Comparison of ENCODE assay signal across 9 cellular contexts in genomic region chr14:21509432-21510143, GRCh38. TPM values are rescaled to one million over a fixed set of nuclear protein-coding genes. Genes with fewer than 3 reads are reported as not detected.
A peak's percentile ranks its signal among the peaks of the same experiment; 100 is the strongest.
DNase-seq lines count a peak whose midpoint lies in the region; ATAC-seq and TF ChIP-seq lines count a peak whose summit lies in the region.
"Had no signal": no experiment of that assay in that cellular context is flagged by ENCODE, and none has a peak within 500 bp of the region (broad histone marks: within the 10 kb centered on the region; RNA-seq: fewer than 3 reads in every experiment).

No MANE protein-coding gene starts in this region.

- peak overlapping the region; percentile 96 for H3K27ac Mint-ChIP-seq in activated naive CD4-positive, alpha-beta T cell treated with anti-CD3 and anti-CD28 coated beads for 36 hours
- peak overlapping the region; percentile 85 for H3K27ac Mint-ChIP-seq in WTC11

- H3K4me1 ChIP-seq in stomach = peaks cover 12 to 53% (median 34%) of the 10 kb centered on the region in 4 donors

- peaks cover 41% of the 10 kb centered on the region for H3K4me1 Mint-ChIP-seq in activated naive CD4-positive, alpha-beta T cell treated with anti-CD3 and anti-CD28 coated beads for 36 hours (ENCODE audit: low read depth)
- H3K4me1 Mint-ChIP-seq in WTC11 = peaks cover 43% of the 10 kb centered on the region

- no peak for ATAC-seq in WTC11
- no peak for ATAC-seq in GM21723 (IDR thresholded peaks at IDR 0.05; ENCODE audit: unreplicated experiment)

- H3K36me3 Mint-ChIP-seq in activated naive CD4-positive, alpha-beta T cell treated with anti-CD3 and anti-CD28 coated beads for 36 hours (ENCODE audit: low read depth) = peaks cover 21% of the 10 kb centered on the region
- H3K36me3 Mint-ChIP-seq in WTC11 = peaks cover 29% of the 10 kb centered on the region

- TF ChIP-seq CTCF in WTC11 (IDR thresholded peaks at IDR 0.05) (no peak), stomach (IDR thresholded peaks at IDR 0.05) (no peak)

- no peaks in the 10 kb centered on the region for H3K9me3 ChIP-seq in stomach
- H3K9me3 ChIP-seq: pancreas had no signal

- no peaks in the 10 kb centered on the region for H3K9me3 Mint-ChIP-seq in activated naive CD4-positive, alpha-beta T cell treated with anti-CD3 and anti-CD28 coated beads for 36 hours
- H3K9me3 Mint-ChIP-seq in WTC11 = peaks cover 3% of the 10 kb centered on the region; the same call in 1 of the 2 replicates

- no peak for TF ChIP-seq EP300 in stomach (IDR thresholded peaks at IDR 0.05)

- DNase-seq in activated naive CD4-positive, alpha-beta T cell treated with anti-CD3 and anti-CD28 coated beads for 36 hours = no peak
- no peak for DNase-seq in activated naive CD4-positive, alpha-beta T cell treated with Interleukin-2 at 50 U/mL for 16 hours
- no peak for DNase-seq in WTC11 (ENCODE audit: low spot score)
- DNase-seq in stomach = no peak
- no peak for DNase-seq in head of caudate nucleus
- no peak for DNase-seq in stimulated activated CD4-positive, alpha-beta T cell treated with anti-CD3 and anti-CD28 coated beads, Interleukin-4, amount 100 ng/mL, for 24 hours
- DNase-seq: pancreas had no signal

- H3K27me3 ChIP-seq in stomach = no peaks in the 10 kb centered on the region
- H3K27me3 ChIP-seq: pancreas had no signal

- peak overlapping the region; percentile 96 for H3K4me3 Mint-ChIP-seq in activated naive CD4-positive, alpha-beta T cell treated with anti-CD3 and anti-CD28 coated beads for 36 hours
- H3K4me3 Mint-ChIP-seq in WTC11 = peak overlapping the region; percentile 96

- H3K27me3 Mint-ChIP-seq in activated naive CD4-positive, alpha-beta T cell treated with anti-CD3 and anti-CD28 coated beads for 36 hours (ENCODE audit: low read depth) = no peaks in the 10 kb centered on the region
- no peaks in the 10 kb centered on the region for H3K27me3 Mint-ChIP-seq in WTC11 (ENCODE audit: low read depth)

- CTCF ChIA-PET in activated naive CD4-positive, alpha-beta T cell treated with anti-CD3 and anti-CD28 coated beads for 36 hours (lab: Charles Lee) = interaction anchor here (0.5 to 6.5 kb wide), 2 partner anchors 10 to 13 kb away, joined by 3 to 44 read pairs; no protein-coding TSS in a partner anchor
- CTCF ChIA-PET in WTC11 (lab: Charles Lee) = interaction anchor here (1.9 kb wide), 1 partner anchor 11 kb away, joined by 11 read pairs; no protein-coding TSS in a partner anchor

- 69 to 80% (median 75%) methylated on average over 6 of the region's 6 CpGs for WGBS in stomach, 5 donors

- intact Hi-C loops in activated naive CD4-positive, alpha-beta T cell treated with anti-CD3 and anti-CD28 coated beads for 36 hours (cut with micrococcal nuclease) = loop anchor here (2.0 to 10.0 kb wide), 2 partner anchors 95 to 1255 kb away; partner anchors contain the start of gene OXA1L
- intact Hi-C loops in stomach (cut with DNase I; ENCODE audit: low total_unique reads) = no loop called here
- intact Hi-C loops in head of caudate nucleus (cut with DNase I) = loop anchor here (2.0 to 10.0 kb wide), 2 partner anchors 33 to 45 kb away; partner anchors contain the start of genes RAB2B and TOX4

- H3K27ac ChIP-seq in stomach = no peak overlapping the region

- no peak for TF ChIP-seq POLR2A in stomach (IDR thresholded peaks at IDR 0.05)

- H3K36me3 ChIP-seq in stomach = peaks cover 4 to 21% (median 18%) of the 10 kb centered on the region in 4 donors
- H3K36me3 ChIP-seq: pancreas had no signal

- H3K4me3 ChIP-seq in iPS-11a (ENCODE audit: low read depth, low read length) = peak overlapping the region; percentile 100
- H3K4me3 ChIP-seq in stomach = peak overlapping the region; percentile 88 to 90 (median 88)

- POLR2A ChIA-PET in WTC11 (lab: Charles Lee) = no interaction called here

TF ChIP-seq in WTC11, 78 proteins besides CTCF, POLR2A, EP300 and RAD21 (continues in another document):
- TF ChIP-seq OVOL2 (CRISPR knock-in tag; IDR thresholded peaks at IDR 0.05; ENCODE audit: borderline replicate concordance) (no peak), ATF6 (CRISPR knock-in tag; IDR thresholded peaks at IDR 0.05) (no peak), STAT6 (CRISPR knock-in tag; conservative IDR thresholded peaks at IDR 0.05; ENCODE audit: low read depth) (no peak), CBFB (CRISPR knock-in tag; IDR thresholded peaks at IDR 0.05; ENCODE audit: low read depth) (no peak), E2F4 (CRISPR knock-in tag; IDR thresholded peaks at IDR 0.05; ENCODE audit: borderline replicate concordance, low read depth) (no peak), RELA (CRISPR knock-in tag; IDR thresholded peaks at IDR 0.05; ENCODE audit: borderline replicate concordance) (no peak), PREB (CRISPR knock-in tag; IDR thresholded peaks at IDR 0.05; ENCODE audit: borderline replicate concordance) (no peak), MYBL2 (CRISPR knock-in tag; IDR thresholded peaks at IDR 0.05) (no peak)

RNA-seq across cellular contexts. Expression of gene METTL3, which starts 1.6 kb away (rescaled TPM):
- total RNA-seq in activated naive CD4-positive, alpha-beta T cell treated with anti-CD3 and anti-CD28 coated beads for 36 hours = 10 to 100 TPM; 60.6 TPM
- total RNA-seq in WTC11 (2021) = 87.2 to 93.2 TPM (median 89.5 TPM) in 3 replicates
- 10 to 100 TPM; 18.7 to 84.3 (median 63.8) TPM for total RNA-seq in stomach
- 10 to 100 TPM in 2 of 3 donors, 1 to 10 TPM in 1; 8.6 to 44.6 (median 20.7) TPM for polyA plus RNA-seq in stomach

RNA-seq across cellular contexts. Expression of gene SALL2, which starts 16.6 kb away (rescaled TPM):
- 1 to 10 TPM; 3.1 to 4.1 TPM for total RNA-seq in activated naive CD4-positive, alpha-beta T cell treated with anti-CD3 and anti-CD28 coated beads for 36 hours
- total RNA-seq in WTC11 (2021) = 239 to 307 TPM (median 288 TPM) in 3 replicates
- total RNA-seq in stomach = 10 to 100 TPM in 1 of 5 donors, 1 to 10 TPM in 2, not detected in 2; 3.3 to 15.2 (median 6.5) TPM
- 1 to 10 TPM; 2.5 to 3.1 (median 2.7) TPM for polyA plus RNA-seq in stomach

RNA-seq across cellular contexts. Expression of gene TOX4, which starts 32.6 kb away (rescaled TPM):
- total RNA-seq in activated naive CD4-positive, alpha-beta T cell treated with anti-CD3 and anti-CD28 coated beads for 36 hours = 10 to 100 TPM; 57.4 to 58.6 TPM
- total RNA-seq in WTC11 (2021) (49.1 to 53.0 TPM (median 52.4 TPM) in 3 replicates), stomach (100 to 1,000 TPM in 1 of 5 donors, 10 to 100 TPM in 3, 1 to 10 TPM in 1; 8.4 to 102 (median 55.4) TPM)
- polyA plus RNA-seq in stomach = 10 to 100 TPM; 17.5 to 29.9 (median 18.7) TPM

RNA-seq across cellular contexts. Expression of gene RAB2B, which starts 32.8 kb away (rescaled TPM):
- 10 to 100 TPM; 20.5 to 21.4 TPM for total RNA-seq in activated naive CD4-positive, alpha-beta T cell treated with anti-CD3 and anti-CD28 coated beads for 36 hours
- 29.6 to 33.3 TPM (median 31.7 TPM) in 3 replicates for total RNA-seq in WTC11 (2021)
- 10 to 100 TPM; 11.3 to 38.6 (median 32.1) TPM for total RNA-seq in stomach
- 10 to 100 TPM in 1 of 3 donors, 1 to 10 TPM in 2; 6.1 to 14.9 (median 7.0) TPM for polyA plus RNA-seq in stomach

RNA-seq across cellular contexts. Expression of gene CHD8, which starts 53.7 kb away (rescaled TPM):
- 10 to 100 TPM; 73.9 to 75.5 TPM for total RNA-seq in activated naive CD4-positive, alpha-beta T cell treated with anti-CD3 and anti-CD28 coated beads for 36 hours
- total RNA-seq in WTC11 (2021) (119 to 133 TPM (median 119 TPM) in 3 replicates), stomach (100 to 1,000 TPM in 1 of 5 donors, 10 to 100 TPM in 4; 28.0 to 117 (median 62.8) TPM)
- 10 to 100 TPM; 13.6 to 25.7 (median 16.0) TPM for polyA plus RNA-seq in stomach

Comparison
In these comparisons a context has a peak if more than half of its experiments do, and no peak if none do; other contexts are left out.
1. RNA of gene SALL2, which starts 16.6 kb away (total RNA-seq): 239 to 307 TPM in WTC11; 3.1 to 4.1 TPM in activated naive CD4-positive, alpha-beta T cell treated with anti-CD3 and anti-CD28 coated beads for 36 hours and 3.3 to 15.2 TPM in stomach; every median in the first group is over 10 times any median in the second.